ENCODE assay signal across 8 cellular contexts in the genomic region with DNA sequence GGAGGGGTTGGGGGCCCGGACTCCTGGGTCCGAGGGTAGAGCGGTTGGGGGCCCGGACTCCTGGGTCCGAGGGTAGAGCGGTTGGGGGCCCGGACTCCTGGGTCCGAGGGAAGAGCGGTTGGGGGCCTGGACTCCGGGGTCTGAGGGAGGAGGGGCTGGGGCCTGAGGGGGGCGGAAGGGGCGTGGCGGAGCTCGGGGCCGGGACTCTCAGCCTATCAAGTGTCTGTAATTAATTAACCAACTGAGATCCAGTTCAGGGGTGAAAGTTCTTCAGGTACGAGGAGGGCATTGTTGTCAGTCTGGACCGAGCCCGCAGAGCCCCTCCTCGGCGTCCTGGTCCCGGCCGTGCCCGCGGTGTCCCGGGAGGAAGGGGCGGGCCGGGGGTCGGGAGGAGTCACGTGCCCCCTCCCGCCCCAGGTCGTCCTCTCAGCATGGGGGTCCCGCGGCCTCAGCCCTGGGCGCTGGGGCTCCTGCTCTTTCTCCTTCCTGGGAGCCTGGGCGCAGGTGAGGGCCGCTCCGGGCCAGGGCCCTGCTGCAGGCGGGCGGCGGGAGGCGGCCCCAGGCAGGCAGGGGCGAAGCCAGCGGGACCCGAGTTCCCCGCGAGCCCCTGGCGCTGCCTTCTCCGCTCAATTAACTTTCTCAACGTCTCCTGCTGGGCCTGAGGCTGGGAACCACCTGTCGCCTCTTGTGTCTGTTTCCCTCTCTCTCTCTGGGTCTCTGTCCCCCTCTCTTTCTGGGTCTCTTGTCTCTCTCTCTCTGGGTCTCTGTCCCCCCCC. TPM values are rescaled to one million over a fixed set of nuclear protein-coding genes. Genes with fewer than 3 reads are reported as not detected.
A peak's percentile ranks its signal among the peaks of the same experiment; 100 is the strongest.
DNase-seq lines count a peak whose midpoint lies in the region; TF ChIP-seq lines count a peak whose summit lies in the region.

No MANE protein-coding gene starts in this region.

- H3K9me3 ChIP-seq in left ventricle myocardium inferior (replicated peaks): no peaks in the 10 kb centered on the region

- no peaks in the 10 kb centered on the region for H3K9me3 Mint-ChIP-seq in activated naive CD4-positive, alpha-beta T cell treated with anti-CD3 and anti-CD28 coated beads, Interleukin-2, amount 50 U/mL, for 24 hours

- peak overlapping the region; percentile 86 for H3K4me3 Mint-ChIP-seq in activated naive CD4-positive, alpha-beta T cell treated with anti-CD3 and anti-CD28 coated beads, Interleukin-2, amount 50 U/mL, for 24 hours

- intact Hi-C loops in left ventricle myocardium inferior (cut with micrococcal nuclease): no loop called here

- no peaks in the 10 kb centered on the region for H3K27me3 Mint-ChIP-seq in activated naive CD4-positive, alpha-beta T cell treated with anti-CD3 and anti-CD28 coated beads, Interleukin-2, amount 50 U/mL, for 24 hours

- no peaks in the 10 kb centered on the region for H3K36me3 ChIP-seq in left ventricle myocardium inferior

- no peaks in the 10 kb centered on the region for H3K27me3 ChIP-seq in left ventricle myocardium inferior (ENCODE audit: low read depth)

- peak overlapping the region; percentile 90 for H3K4me3 ChIP-seq in left ventricle myocardium inferior

- peak; percentile 41 for DNase-seq in EH (ENCODE audit: low read depth)
- peak; percentile 87 for DNase-seq in NCI-H146 (lab: John Stamatoyannopoulos, UW)
- peak; percentile 70 for DNase-seq in left ventricle myocardium inferior
- peak; percentile 81 for DNase-seq in retina
- no peak for DNase-seq in central memory CD4-positive, alpha-beta T cell
- DNase-seq in T1000 (lab: John Stamatoyannopoulos, UW): no peak
- DNase-seq in SHP77 treated with DMSO at 0.1 percent for 48 hours (lab: John Stamatoyannopoulos, UW): no peak

- peak overlapping the region; percentile 89 for H3K27ac ChIP-seq in left ventricle myocardium inferior (replicated peaks)

- H3K4me1 ChIP-seq in left ventricle myocardium inferior: peaks cover 37% of the 10 kb centered on the region

- H3K4me1 Mint-ChIP-seq in activated naive CD4-positive, alpha-beta T cell treated with anti-CD3 and anti-CD28 coated beads, Interleukin-2, amount 50 U/mL, for 24 hours: peaks cover 44% of the 10 kb centered on the region

- TF ChIP-seq CTCF in left ventricle myocardium inferior (IDR thresholded peaks at IDR 0.05; ENCODE audit: borderline replicate concordance): no peak

- H3K36me3 Mint-ChIP-seq in activated naive CD4-positive, alpha-beta T cell treated with anti-CD3 and anti-CD28 coated beads, Interleukin-2, amount 50 U/mL, for 24 hours: no peaks in the 10 kb centered on the region

- peak overlapping the region; percentile 82 for H3K27ac Mint-ChIP-seq in activated naive CD4-positive, alpha-beta T cell treated with anti-CD3 and anti-CD28 coated beads, Interleukin-2, amount 50 U/mL, for 24 hours

RNA-seq across cellular contexts. Expression of a gene that starts 0.7 kb away (rescaled TPM):
- total RNA-seq in left ventricle myocardium inferior: 80.9 TPM

RNA-seq across cellular contexts. Expression of a gene that starts 14.6 kb away (rescaled TPM):
- 7.5 TPM for total RNA-seq in left ventricle myocardium inferior

RNA-seq across cellular contexts. Expression of a gene that starts 16.9 kb away (rescaled TPM):
- 998 TPM for total RNA-seq in left ventricle myocardium inferior

RNA-seq across cellular contexts. Expression of a gene that starts 25.8 kb away (rescaled TPM):
- 1,308 TPM for total RNA-seq in left ventricle myocardium inferior

RNA-seq across cellular contexts. Expression of a gene that starts 39.1 kb away (rescaled TPM):
- 3.1 TPM for total RNA-seq in left ventricle myocardium inferior

Comparison
In these comparisons a context has a peak if more than half of its experiments do, and no peak if none do; other contexts are left out.
1. DNase-seq: peak in EH (single experiment), NCI-H146 (single experiment), left ventricle myocardium inferior (single experiment) and retina (single experiment); none in central memory CD4-positive, alpha-beta T cell (single experiment), T1000 (single experiment) and SHP77 treated with DMSO at 0.1 percent for 48 hours (single experiment).